ENCODE assay signal across 28 cellular contexts in genomic region chrX:151039351-151039750, GRCh38.
"Had no signal": no experiment of that assay in that cellular context is flagged by ENCODE, and none has a peak within 500 bp of the region (broad histone marks: within the 10 kb centered on the region; RNA-seq: fewer than 3 reads in every experiment).

No MANE protein-coding gene starts in this region.

- H3K4me3 ChIP-seq: coronary artery, dorsolateral prefrontal cortex, esophagus squamous epithelium, gastroesophageal sphincter, heart right ventricle, hepatocyte had no signal

- H3K9me3 Mint-ChIP-seq: activated B cell treated with CpG ODN at 0.5 μM for 24 hours; activated CD4-positive, alpha-beta memory T cell treated with anti-CD3 and anti-CD28 coated beads, Interleukin-2, amount 10 ng/mL, durations not matched to agents 7 days and 5 days; activated naive CD4-positive, alpha-beta T cell treated with anti-CD3 and anti-CD28 coated beads, Interleukin-2, amount 10 ng/mL, durations not matched to agents 7 days and 5 days; activated naive CD4-positive, alpha-beta T cell treated with anti-CD3 and anti-CD28 coated beads, Interleukin-2, amount 50 U/mL, for 72 hours; activated T-cell treated with anti-CD3 and anti-CD28 coated beads, Interleukin-2, amount 50 U/mL, for 24 hours; activated T-cell treated with anti-CD3 and anti-CD28 coated beads, Interleukin-2, amount 50 U/mL, for 72 hours; central memory CD8-positive, alpha-beta T cell; dendritic cell treated with granulocyte-macrophage colony-stimulating factor and Interleukin-4, amounts not matched to agents 40 ng/mL and 50 ng/mL, for 4 days; T-helper 2 cell treated with Interferon-gamma antibody and Interleukin-4, amounts not matched to agents 5 μg/mL and 100 μg/mL, for 36 hours had no signal

- H3K4me3 Mint-ChIP-seq: activated B cell treated with CpG ODN at 0.5 μM for 24 hours; activated CD4-positive, alpha-beta memory T cell treated with anti-CD3 and anti-CD28 coated beads, Interleukin-2, amount 10 ng/mL, durations not matched to agents 7 days and 5 days; activated naive CD4-positive, alpha-beta T cell treated with anti-CD3 and anti-CD28 coated beads, Interleukin-2, amount 10 ng/mL, durations not matched to agents 7 days and 5 days; activated naive CD8-positive, alpha-beta T cell treated with anti-CD3 and anti-CD28 coated beads, Interleukin-2, amount 10 ng/mL, durations not matched to agents 7 days and 5 days; activated T-cell treated with anti-CD3 and anti-CD28 coated beads, Interleukin-2, amount 50 U/mL, for 24 hours; activated T-cell treated with anti-CD3 and anti-CD28 coated beads, Interleukin-2, amount 50 U/mL, for 72 hours; central memory CD8-positive, alpha-beta T cell; dendritic cell treated with granulocyte-macrophage colony-stimulating factor and Interleukin-4, amounts not matched to agents 40 ng/mL and 50 ng/mL, for 4 days; T-helper 2 cell treated with Interferon-gamma antibody and Interleukin-4, amounts not matched to agents 5 μg/mL and 100 μg/mL, for 36 hours had no signal

- H3K36me3 ChIP-seq: brain microvascular endothelial cell, esophagus squamous epithelium, gastroesophageal sphincter, heart right ventricle, WERI-Rb-1 had no signal

- ATAC-seq: activated CD4-positive, CD25-positive, alpha-beta regulatory T cell treated with anti-CD3 and anti-CD28 coated beads, Interleukin-2, amount 50 U/mL, for 24 hours; activated naive CD4-positive, alpha-beta T cell treated with anti-CD3 and anti-CD28 coated beads, Interleukin-2, amount 50 U/mL, for 72 hours; activated T-cell treated with anti-CD3 and anti-CD28 coated beads, Interleukin-2, amount 50 U/mL, for 72 hours; gastroesophageal sphincter; heart right ventricle had no signal

- H3K27me3 ChIP-seq: brain microvascular endothelial cell, esophagus squamous epithelium, gastroesophageal sphincter, heart right ventricle, hepatocyte had no signal

- DNase-seq: activated B cell treated with CpG ODN at 0.5 μM for 24 hours; activated CD4-positive, alpha-beta memory T cell treated with anti-CD3 and anti-CD28 coated beads, Interleukin-2, amount 10 ng/mL, durations not matched to agents 7 days and 5 days; activated CD4-positive, alpha-beta T cell treated with anti-CD3 and anti-CD28 coated beads for 48 hours; activated CD8-positive, alpha-beta memory T cell treated with anti-CD3 and anti-CD28 coated beads, Interleukin-2, amount 50 U/mL, for 48 hours; activated gamma-delta T cell; activated naive CD4-positive, alpha-beta T cell; activated naive CD4-positive, alpha-beta T cell treated with anti-CD3 and anti-CD28 coated beads, Interleukin-2, amount 10 ng/mL, durations not matched to agents 7 days and 5 days; activated naive CD8-positive, alpha-beta T cell treated with anti-CD3 and anti-CD28 coated beads, Interleukin-2, amount 10 ng/mL, durations not matched to agents 7 days and 5 days; activated T-cell treated with anti-CD3 and anti-CD28 coated beads for 4 hours; activated T-cell treated with anti-CD3 and anti-CD28 coated beads, Interleukin-2, amount 50 U/mL, for 24 hours; activated T-cell treated with anti-CD3 and anti-CD28 coated beads, Interleukin-2, amount 50 U/mL, for 72 hours; brain microvascular endothelial cell; dorsolateral prefrontal cortex; effector memory CD4-positive, alpha-beta T cell; erythroblast; esophagus squamous epithelium; foreskin melanocyte; heart right ventricle; T1000; WERI-Rb-1 had no signal

- H3K27ac Mint-ChIP-seq: activated B cell treated with CpG ODN at 0.5 μM for 24 hours; activated CD4-positive, alpha-beta memory T cell treated with anti-CD3 and anti-CD28 coated beads, Interleukin-2, amount 10 ng/mL, durations not matched to agents 7 days and 5 days; activated naive CD4-positive, alpha-beta T cell treated with anti-CD3 and anti-CD28 coated beads, Interleukin-2, amount 10 ng/mL, durations not matched to agents 7 days and 5 days; activated naive CD4-positive, alpha-beta T cell treated with anti-CD3 and anti-CD28 coated beads, Interleukin-2, amount 50 U/mL, for 72 hours; activated naive CD8-positive, alpha-beta T cell treated with anti-CD3 and anti-CD28 coated beads, Interleukin-2, amount 10 ng/mL, durations not matched to agents 7 days and 5 days; activated T-cell treated with anti-CD3 and anti-CD28 coated beads, Interleukin-2, amount 50 U/mL, for 24 hours; activated T-cell treated with anti-CD3 and anti-CD28 coated beads, Interleukin-2, amount 50 U/mL, for 72 hours; dendritic cell treated with granulocyte-macrophage colony-stimulating factor and Interleukin-4, amounts not matched to agents 40 ng/mL and 50 ng/mL, for 4 days; T-helper 2 cell treated with Interferon-gamma antibody and Interleukin-4, amounts not matched to agents 5 μg/mL and 100 μg/mL, for 36 hours had no signal

- H3K27ac ChIP-seq: brain microvascular endothelial cell, coronary artery, dorsolateral prefrontal cortex, esophagus squamous epithelium, gastroesophageal sphincter, heart right ventricle, hepatocyte, WERI-Rb-1 had no signal

- H3K4me1 ChIP-seq: esophagus squamous epithelium, gastroesophageal sphincter, heart right ventricle had no signal

- H3K36me3 Mint-ChIP-seq: activated naive CD4-positive, alpha-beta T cell treated with anti-CD3 and anti-CD28 coated beads, Interleukin-2, amount 10 ng/mL, durations not matched to agents 7 days and 5 days; activated naive CD4-positive, alpha-beta T cell treated with anti-CD3 and anti-CD28 coated beads, Interleukin-2, amount 50 U/mL, for 72 hours; activated naive CD8-positive, alpha-beta T cell treated with anti-CD3 and anti-CD28 coated beads, Interleukin-2, amount 10 ng/mL, durations not matched to agents 7 days and 5 days had no signal

- H3K4me1 Mint-ChIP-seq: activated B cell treated with CpG ODN at 0.5 μM for 24 hours; activated CD4-positive, alpha-beta memory T cell treated with anti-CD3 and anti-CD28 coated beads, Interleukin-2, amount 10 ng/mL, durations not matched to agents 7 days and 5 days; activated naive CD4-positive, alpha-beta T cell treated with anti-CD3 and anti-CD28 coated beads, Interleukin-2, amount 10 ng/mL, durations not matched to agents 7 days and 5 days; activated naive CD8-positive, alpha-beta T cell treated with anti-CD3 and anti-CD28 coated beads, Interleukin-2, amount 10 ng/mL, durations not matched to agents 7 days and 5 days; central memory CD8-positive, alpha-beta T cell had no signal

- H3K27me3 Mint-ChIP-seq: activated naive CD4-positive, alpha-beta T cell treated with anti-CD3 and anti-CD28 coated beads, Interleukin-2, amount 10 ng/mL, durations not matched to agents 7 days and 5 days had no signal

- H3K9me3 ChIP-seq: esophagus squamous epithelium, gastroesophageal sphincter had no signal
